Comparison of ENCODE assay signal across 8 cellular contexts in genomic region chr12:123115409-123116111, GRCh38. TPM values are rescaled to one million over a fixed set of nuclear protein-coding genes. Genes with fewer than 3 reads are reported as not detected.
DNase-seq lines count a peak whose midpoint lies in the region; ATAC-seq and TF ChIP-seq lines count a peak whose summit lies in the region.

No MANE protein-coding gene starts in this region.

- peaks cover 0 to 7% (median 0%) of the 10 kb centered on the region in 11 experiments; a peak in 3 of 22 replicates for H4K20me1 ChIP-seq in BLaER1 treated with 17β-estradiol and CSF1 and Interleukin-3, amounts not matched to agents 10 nM and 100 nM

- DNase-seq in MV-4-11 (lab: John Stamatoyannopoulos, UW) (peak; percentile 85), colonic mucosa (no peak), naive B cell (peak; percentile 85), NCI-H1105 (lab: John Stamatoyannopoulos, UW) (no peak), T-helper 2 cell (no peak)

- H3K4me1 ChIP-seq in BLaER1 treated with 17β-estradiol and CSF1 and Interleukin-3, amounts not matched to agents 10 nM and 100 nM, result peaks cover 40 to 92% (median 66%) of the 10 kb centered on the region in 10 experiments
- no peaks in the 10 kb centered on the region for H3K4me1 ChIP-seq in colonic mucosa

- H3K9me3 ChIP-seq in BLaER1 treated with 17β-estradiol and CSF1 and Interleukin-3, amounts not matched to agents 10 nM and 100 nM (replicated peaks in 1 of 11), result no peaks in the 10 kb centered on the region
- no peaks in the 10 kb centered on the region for H3K9me3 ChIP-seq in colonic mucosa

- ATAC-seq in naive B cell (ENCODE audit: low read depth in 2 of 2) (peak; percentile 81 to 87), HG02970 (IDR thresholded peaks at IDR 0.05; ENCODE audit: low FRiP score, unreplicated experiment) (no peak), GM21367 (IDR thresholded peaks at IDR 0.05; ENCODE audit: unreplicated experiment) (no peak)

- H3K27ac Mint-ChIP-seq in naive B cell, result peak overlapping the region; percentile 94 to 98 (median 96)

- no peak overlapping the region for H3K4me3 ChIP-seq in BLaER1 treated with 17β-estradiol and CSF1 and Interleukin-3, amounts not matched to agents 10 nM and 100 nM
- no peak overlapping the region for H3K4me3 ChIP-seq in colonic mucosa

- peaks cover 40 to 69% (median 68%) of the 10 kb centered on the region in 3 donors for H3K4me1 Mint-ChIP-seq in naive B cell

- no peak overlapping the region for H3K9ac ChIP-seq in BLaER1 treated with 17β-estradiol and CSF1 and Interleukin-3, amounts not matched to agents 10 nM and 100 nM
- H3K9ac ChIP-seq in colonic mucosa (ENCODE audit: low read depth in 2 of 2, low read length in 2 of 2), result no peak overlapping the region

- intact Hi-C loops in colonic mucosa (cut with DNase I), result no loop called here

- H3K27me3 Mint-ChIP-seq in naive B cell, result no peaks in the 10 kb centered on the region

- peak overlapping the region; percentile 10 to 57 (median 41); a peak in 21 of 22 replicates for H3K4me2 ChIP-seq in BLaER1 treated with 17β-estradiol and CSF1 and Interleukin-3, amounts not matched to agents 10 nM and 100 nM

- H3K36me3 ChIP-seq in BLaER1 treated with 17β-estradiol and CSF1 and Interleukin-3, amounts not matched to agents 10 nM and 100 nM, result peaks cover 0 to 7% (median 0%) of the 10 kb centered on the region in 11 experiments; a peak in 2 of 22 replicates
- H3K36me3 ChIP-seq in colonic mucosa, result no peaks in the 10 kb centered on the region

- H3K4me3 Mint-ChIP-seq in naive B cell, result peak overlapping the region; percentile 70 to 84 (median 77)

- no peak overlapping the region; a peak in 1 of 22 replicates for H3K27ac ChIP-seq in BLaER1 treated with 17β-estradiol and CSF1 and Interleukin-3, amounts not matched to agents 10 nM and 100 nM
- peak overlapping the region; percentile 12 for H3K27ac ChIP-seq in colonic mucosa

- no peaks in the 10 kb centered on the region for H3K36me3 Mint-ChIP-seq in naive B cell

- TF ChIP-seq CTCF in colonic mucosa (IDR thresholded peaks at IDR 0.05), result no peak

- H3K9me3 Mint-ChIP-seq in naive B cell, result no peaks in the 10 kb centered on the region

- H3K27me3 ChIP-seq in BLaER1 treated with 17β-estradiol and CSF1 and Interleukin-3, amounts not matched to agents 10 nM and 100 nM, result peaks cover 0 to 17% (median 9%) of the 10 kb centered on the region in 11 experiments; a peak in 9 of 22 replicates
- no peaks in the 10 kb centered on the region for H3K27me3 ChIP-seq in colonic mucosa

RNA-seq across cellular contexts. Expression of gene PITPNM2, which starts 35.3 kb away (rescaled TPM):
- total RNA-seq in colonic mucosa, result 10 to 100 TPM in 1 of 2 donors, 1 to 10 TPM in 1; 9.3 to 17.4 TPM
- polyA plus RNA-seq in naive B cell (ENCODE audit: low read depth in 6 of 6), result 1 to 10 TPM in 3 of 6 donors, under 1 TPM in 3; 0.10 to 2.6 (median 0.96) TPM

Comparison
In these comparisons a context has a peak if more than half of its experiments do, and no peak if none do; other contexts are left out.
1. DNase-seq: peak in MV-4-11 (single experiment) and naive B cell (single experiment); none in colonic mucosa (single experiment), NCI-H1105 (single experiment) and T-helper 2 cell (0 of 5).
2. ATAC-seq: peak in naive B cell (2 of 2); none in HG02970 (single experiment) and GM21367 (single experiment).